In genomic region chr7:123916240-123916724, GRCh38 we compare ENCODE assay signal across 9 cellular contexts. TPM values are rescaled to one million over a fixed set of nuclear protein-coding genes. Genes with fewer than 3 reads are reported as not detected.
DNase-seq lines count a peak whose midpoint lies in the region; ATAC-seq, FAIRE-seq and TF ChIP-seq lines count a peak whose summit lies in the region.
"Had no signal": no experiment of that assay in that cellular context is flagged by ENCODE, and none has a peak within 500 bp of the region (broad histone marks: within the 10 kb centered on the region; RNA-seq: fewer than 3 reads in every experiment).

No MANE protein-coding gene starts in this region.

- H3K36me3 ChIP-seq in Panc1 (ENCODE audit: control insufficient read depth, insufficient read depth, low read length): no peaks in the 10 kb centered on the region
- H3K36me3 ChIP-seq: ovary had no signal

- BruUV-seq in Panc1 (replicated peaks; lab: Mats Ljungman, UMichigan): no TSS peak

- no peaks in the 10 kb centered on the region for H3K4me1 ChIP-seq in Panc1 (ENCODE audit: control insufficient read depth, insufficient read depth, low read length)

- H3K4me3 ChIP-seq in Panc1 (ENCODE audit: low read depth in 2 of 2, low read length in 2 of 2): no peak overlapping the region
- H3K4me3 ChIP-seq: ovary had no signal

- intact Hi-C loops in Panc1 (cut with micrococcal nuclease; ENCODE audit: unreplicated experiment): no loop called here

- no peaks in the 10 kb centered on the region for H3K9me3 ChIP-seq in Panc1 (ENCODE audit: control insufficient read depth, insufficient read depth, low read depth, low read length)
- H3K9me3 ChIP-seq: ovary had no signal

- FAIRE-seq in A204.1 (lab: Jason Lieb, UNC): peak; percentile 60
- no peak for FAIRE-seq in H54 (lab: Jason Lieb, UNC)

- POLR2A ChIA-PET in Panc1 (lab: Charles Lee): no interaction called here

- peak; percentile 39 for TF ChIP-seq CTCF in Panc1 (IDR thresholded peaks at IDR 0.05)

- DNase-seq in Panc1 (ENCODE audit: low read depth, low spot score): no peak
- DNase-seq in iPS DF 19.7 (ENCODE audit: low read depth, low spot score): peak; percentile 64
- DNase-seq in activated CD8-positive, alpha-beta memory T cell treated with anti-CD3 and anti-CD28 coated beads for 24 hours: no peak
- DNase-seq in NCI-H2227 (lab: John Stamatoyannopoulos, UW; ENCODE audit: unreplicated experiment): no peak
- DNase-seq in NCI-H524 treated with DMSO at 0.1 percent for 48 hours (lab: John Stamatoyannopoulos, UW): no peak
- no peak for DNase-seq in H54 (ENCODE audit: insufficient read length, low spot score)
- DNase-seq: ovary had no signal

- ATAC-seq in GM18502 (IDR thresholded peaks at IDR 0.05; ENCODE audit: poor library complexity, unreplicated experiment) (peak; percentile 55), Panc1 (no peak)

- CTCF ChIA-PET in Panc1 (lab: Charles Lee): no interaction called here

- in situ Hi-C loops in Panc1 (cut with HindIII; ENCODE audit: low pct_unique_long_range_greater_than_20kb, low sequenced_read_pairs): no loop called here

- H3K27me3 ChIP-seq in Panc1 (ENCODE audit: control insufficient read depth, insufficient read depth, low read length): no peaks in the 10 kb centered on the region
- H3K27me3 ChIP-seq: ovary had no signal

- no peak overlapping the region for H3K27ac ChIP-seq in Panc1 (ENCODE audit: low read length)
- H3K27ac ChIP-seq: ovary had no signal

- no peak for TF ChIP-seq POLR2A in H54 (IDR thresholded peaks at IDR 0.05; ENCODE audit: low read depth, low read length)

RNA-seq across cellular contexts. Expression of gene SPAM1, which starts 8.8 kb away (rescaled TPM):
- total RNA-seq in Panc1 (2021; ENCODE audit: unreplicated experiment): not detected
- not detected for polyA plus RNA-seq in Panc1 (2012; ENCODE audit: insufficient read length)
- total RNA-seq: ovary had no signal
- polyA plus RNA-seq: ovary had no signal
